Comparison of ENCODE assay signal across 1 cellular context in genomic region chr11:6612008-6612815, GRCh38.
A peak's percentile ranks its signal among the peaks of the same experiment; 100 is the strongest.
TF ChIP-seq lines count a peak whose summit lies in the region.

TSS of gene TAF10 (minus strand) at chr11:6612216. CDS start at chr11:6612189, 27 bp downstream.

TF ChIP-seq in K562, 482 proteins besides CTCF, POLR2A, EP300 and RAD21 (continued from another document and continues in another):
- TF ChIP-seq, protein P1, sequence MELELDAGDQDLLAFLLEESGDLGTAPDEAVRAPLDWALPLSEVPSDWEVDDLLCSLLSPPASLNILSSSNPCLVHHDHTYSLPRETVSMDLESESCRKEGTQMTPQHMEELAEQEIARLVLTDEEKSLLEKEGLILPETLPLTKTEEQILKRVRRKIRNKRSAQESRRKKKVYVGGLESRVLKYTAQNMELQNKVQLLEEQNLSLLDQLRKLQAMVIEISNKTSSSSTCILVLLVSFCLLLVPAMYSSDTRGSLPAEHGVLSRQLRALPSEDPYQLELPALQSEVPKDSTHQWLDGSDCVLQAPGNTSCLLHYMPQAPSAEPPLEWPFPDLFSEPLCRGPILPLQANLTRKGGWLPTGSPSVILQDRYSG (tag; conservative IDR thresholded peaks at IDR 0.05; ENCODE audit: low read depth), result 0 out of 2 replicates have a peak, but pooled peaks have one; percentile 26
- TF ChIP-seq ZFPM2 (CRISPR knock-in tag; IDR thresholded peaks at IDR 0.05) (no peak), ZNF347 (CRISPR knock-in tag; IDR thresholded peaks at IDR 0.05; ENCODE audit: low read depth) (no peak), MEIS2 (IDR thresholded peaks at IDR 0.05; ENCODE audit: partially characterized antibody) (peak; percentile 2), ESRRA (IDR thresholded peaks at IDR 0.05; ENCODE audit: borderline replicate concordance, low read depth) (0 out of 2 replicates have a peak, but pooled peaks have one; percentile 19), NFIX (CRISPR knock-in tag; IDR thresholded peaks at IDR 0.05; ENCODE audit: low read depth) (no peak), SMARCA5 (IDR thresholded peaks at IDR 0.05) (peak; percentile 53; the same call in 1 of the 2 replicates), NR0B1 (IDR thresholded peaks at IDR 0.05; ENCODE audit: partially characterized antibody) (no peak), ZNF695 (CRISPR knock-in tag; IDR thresholded peaks at IDR 0.05) (no peak), RNF2 (IDR thresholded peaks at IDR 0.05) (peak; percentile 76; the same call in 1 of the 2 replicates), U2AF1 (optimal IDR thresholded peaks at IDR 0.05; ENCODE audit: low read depth, low read length) (no peak), NFXL1 (CRISPR knock-in tag; IDR thresholded peaks at IDR 0.05) (no peak), CBX3 (IDR thresholded peaks at IDR 0.05; ENCODE audit: borderline replicate concordance in 1 of 2, low read length in 2 of 2) (peak in 1 of 2 experiments; percentile 23; a peak in 1 of 3 replicates), ZNF780A (CRISPR knock-in tag; IDR thresholded peaks at IDR 0.05) (0 out of 2 replicates have a peak, but pooled peaks have one; percentile 45), KLF6 (CRISPR knock-in tag; IDR thresholded peaks at IDR 0.05; ENCODE audit: borderline replicate concordance) (0 out of 2 replicates have a peak, but pooled peaks have one; percentile 53), PHF20 (IDR thresholded peaks at IDR 0.05; ENCODE audit: partially characterized antibody) (no peak), ZBTB26 (CRISPR knock-in tag; IDR thresholded peaks at IDR 0.05) (0 out of 2 replicates have a peak, but pooled peaks have one; percentile 79), POLR2AphosphoS5 (IDR thresholded peaks at IDR 0.05; ENCODE audit: control insufficient read depth, insufficient read depth, low read depth, low read length) (peak; percentile 90), STAT5A (IDR thresholded peaks at IDR 0.05; ENCODE audit: borderline replicate concordance, low read length) (no peak), TAL1 (IDR thresholded peaks at IDR 0.05) (0 out of 2 replicates have a peak, but pooled peaks have one; percentile 1), GTF2E2 (tag; IDR thresholded peaks at IDR 0.05) (peak; percentile 59), CTCFL (IDR thresholded peaks at IDR 0.05; ENCODE audit: borderline replicate concordance, insufficient read depth, low read depth, low read length, poor library complexity, severe bottlenecking) (peak; percentile 16), POLR2H (tag; IDR thresholded peaks at IDR 0.05; ENCODE audit: low read depth) (peak; percentile 83), TCF7 (IDR thresholded peaks at IDR 0.05; ENCODE audit: borderline replicate concordance) (no peak; the same call in 1 of the 2 replicates), SP1 (CRISPR knock-in tag; IDR thresholded peaks at IDR 0.05) (peak; percentile 82), ZNF764 (CRISPR knock-in tag; IDR thresholded peaks at IDR 0.05; ENCODE audit: low read depth) (no peak), ZNF384 (IDR thresholded peaks at IDR 0.05; ENCODE audit: low read depth, low read length) (no peak), FOXJ3 (CRISPR knock-in tag; IDR thresholded peaks at IDR 0.05) (no peak), HDAC3 (IDR thresholded peaks at IDR 0.05; ENCODE audit: borderline replicate concordance, partially characterized antibody) (peak; percentile 71), HNRNPH1 (optimal IDR thresholded peaks at IDR 0.05; ENCODE audit: low read depth, low read length) (no peak), ATF7 (IDR thresholded peaks at IDR 0.05) (peak; percentile 98), DACH1 (IDR thresholded peaks at IDR 0.05; ENCODE audit: partially characterized antibody) (no peak), BRF2 (IDR thresholded peaks at IDR 0.05; ENCODE audit: borderline replicate concordance, insufficient read depth, insufficient read length) (no peak), MECOM (CRISPR knock-in tag; IDR thresholded peaks at IDR 0.05) (no peak), TBL1XR1 (IDR thresholded peaks at IDR 0.05; ENCODE audit: low read length in 2 of 2) (no peak), IRF9 (tag; IDR thresholded peaks at IDR 0.05) (no peak), ZBTB11 (CRISPR knock-in tag; IDR thresholded peaks at IDR 0.05) (peak in 2 of 3 experiments; percentile 65 to 93; a peak in 4 of 6 replicates), CSDE1 (IDR thresholded peaks at IDR 0.05) (no peak), MEF2D (tag; conservative IDR thresholded peaks at IDR 0.05; ENCODE audit: low read depth) (no peak), XRCC5 (IDR thresholded peaks at IDR 0.05; ENCODE audit: low read depth, low read length) (peak; percentile 87; the same call in 1 of the 2 replicates), CHCHD3 (CRISPR knock-in tag; IDR thresholded peaks at IDR 0.05) (0 out of 2 replicates have a peak, but pooled peaks have one; percentile 21), ZNF146 (CRISPR knock-in tag; IDR thresholded peaks at IDR 0.05; ENCODE audit: unreplicated experiment) (no peak), ARHGAP35 (IDR thresholded peaks at IDR 0.05; ENCODE audit: partially characterized antibody) (no peak), HSF4 (CRISPR knock-in tag; IDR thresholded peaks at IDR 0.05; ENCODE audit: borderline replicate concordance) (no peak), TRIM28 (IDR thresholded peaks at IDR 0.05) (peak; percentile 75; the same call in 1 of the 2 replicates), FUS (optimal IDR thresholded peaks at IDR 0.05; ENCODE audit: low read depth, low read length) (no peak), TGIF2 (CRISPR knock-in tag; IDR thresholded peaks at IDR 0.05) (no peak)
- TF ChIP-seq, protein P2, sequence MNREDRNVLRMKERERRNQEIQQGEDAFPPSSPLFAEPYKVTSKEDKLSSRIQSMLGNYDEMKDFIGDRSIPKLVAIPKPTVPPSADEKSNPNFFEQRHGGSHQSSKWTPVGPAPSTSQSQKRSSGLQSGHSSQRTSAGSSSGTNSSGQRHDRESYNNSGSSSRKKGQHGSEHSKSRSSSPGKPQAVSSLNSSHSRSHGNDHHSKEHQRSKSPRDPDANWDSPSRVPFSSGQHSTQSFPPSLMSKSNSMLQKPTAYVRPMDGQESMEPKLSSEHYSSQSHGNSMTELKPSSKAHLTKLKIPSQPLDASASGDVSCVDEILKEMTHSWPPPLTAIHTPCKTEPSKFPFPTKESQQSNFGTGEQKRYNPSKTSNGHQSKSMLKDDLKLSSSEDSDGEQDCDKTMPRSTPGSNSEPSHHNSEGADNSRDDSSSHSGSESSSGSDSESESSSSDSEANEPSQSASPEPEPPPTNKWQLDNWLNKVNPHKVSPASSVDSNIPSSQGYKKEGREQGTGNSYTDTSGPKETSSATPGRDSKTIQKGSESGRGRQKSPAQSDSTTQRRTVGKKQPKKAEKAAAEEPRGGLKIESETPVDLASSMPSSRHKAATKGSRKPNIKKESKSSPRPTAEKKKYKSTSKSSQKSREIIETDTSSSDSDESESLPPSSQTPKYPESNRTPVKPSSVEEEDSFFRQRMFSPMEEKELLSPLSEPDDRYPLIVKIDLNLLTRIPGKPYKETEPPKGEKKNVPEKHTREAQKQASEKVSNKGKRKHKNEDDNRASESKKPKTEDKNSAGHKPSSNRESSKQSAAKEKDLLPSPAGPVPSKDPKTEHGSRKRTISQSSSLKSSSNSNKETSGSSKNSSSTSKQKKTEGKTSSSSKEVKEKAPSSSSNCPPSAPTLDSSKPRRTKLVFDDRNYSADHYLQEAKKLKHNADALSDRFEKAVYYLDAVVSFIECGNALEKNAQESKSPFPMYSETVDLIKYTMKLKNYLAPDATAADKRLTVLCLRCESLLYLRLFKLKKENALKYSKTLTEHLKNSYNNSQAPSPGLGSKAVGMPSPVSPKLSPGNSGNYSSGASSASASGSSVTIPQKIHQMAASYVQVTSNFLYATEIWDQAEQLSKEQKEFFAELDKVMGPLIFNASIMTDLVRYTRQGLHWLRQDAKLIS (CRISPR knock-in tag; IDR thresholded peaks at IDR 0.05), result peak; percentile 81
- TF ChIP-seq, protein P3, sequence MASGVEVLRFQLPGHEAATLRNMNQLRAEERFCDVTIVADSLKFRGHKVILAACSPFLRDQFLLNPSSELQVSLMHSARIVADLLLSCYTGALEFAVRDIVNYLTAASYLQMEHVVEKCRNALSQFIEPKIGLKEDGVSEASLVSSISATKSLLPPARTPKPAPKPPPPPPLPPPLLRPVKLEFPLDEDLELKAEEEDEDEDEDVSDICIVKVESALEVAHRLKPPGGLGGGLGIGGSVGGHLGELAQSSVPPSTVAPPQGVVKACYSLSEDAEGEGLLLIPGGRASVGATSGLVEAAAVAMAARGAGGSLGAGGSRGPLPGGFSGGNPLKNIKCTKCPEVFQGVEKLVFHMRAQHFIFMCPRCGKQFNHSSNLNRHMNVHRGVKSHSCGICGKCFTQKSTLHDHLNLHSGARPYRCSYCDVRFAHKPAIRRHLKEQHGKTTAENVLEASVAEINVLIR (CRISPR knock-in tag; IDR thresholded peaks at IDR 0.05), result peak; percentile 82
- TF ChIP-seq, protein P4, sequence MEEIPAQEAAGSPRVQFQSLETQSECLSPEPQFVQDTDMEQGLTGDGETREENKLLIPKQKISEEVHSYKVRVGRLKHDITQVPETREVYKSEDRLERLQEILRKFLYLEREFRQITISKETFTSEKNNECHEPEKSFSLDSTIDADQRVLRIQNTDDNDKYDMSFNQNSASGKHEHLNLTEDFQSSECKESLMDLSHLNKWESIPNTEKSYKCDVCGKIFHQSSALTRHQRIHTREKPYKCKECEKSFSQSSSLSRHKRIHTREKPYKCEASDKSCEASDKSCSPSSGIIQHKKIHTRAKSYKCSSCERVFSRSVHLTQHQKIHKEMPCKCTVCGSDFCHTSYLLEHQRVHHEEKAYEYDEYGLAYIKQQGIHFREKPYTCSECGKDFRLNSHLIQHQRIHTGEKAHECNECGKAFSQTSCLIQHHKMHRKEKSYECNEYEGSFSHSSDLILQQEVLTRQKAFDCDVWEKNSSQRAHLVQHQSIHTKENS (CRISPR knock-in tag; IDR thresholded peaks at IDR 0.05), result no peak
